In genomic region chr2:172269507-172270244, GRCh38 we compare ENCODE assay signal across 7 cellular contexts.
DNase-seq lines count a peak whose midpoint lies in the region; ATAC-seq, FAIRE-seq and TF ChIP-seq lines count a peak whose summit lies in the region.
"Not testable (repeated sequence)": the region's sequence is repeated elsewhere in the genome, so short reads cannot be mapped to it uniquely, and the experiment has no call there.

No MANE protein-coding gene starts in this region.

- not testable (repeated sequence) for TF ChIP-seq RAD21 in A549 (conservative IDR thresholded peaks at IDR 0.05 in 1 of 2, IDR thresholded peaks at IDR 0.05 in 1 of 2); H1 (IDR thresholded peaks at IDR 0.05 in 1 of 2, conservative IDR thresholded peaks at IDR 0.05 in 1 of 2; ENCODE audit: low read depth in 2 of 2, low read length in 2 of 2); HepG2 (CRISPR knock-in tag; IDR thresholded peaks at IDR 0.05)

- intact Hi-C loops in HepG2 (cut with micrococcal nuclease; ENCODE audit: unreplicated experiment): not testable (repeated sequence)

- H3K9ac ChIP-seq in Loucy (ENCODE audit: low read depth, low read length, poor library complexity, severe bottlenecking) (peak overlapping the region; percentile 7), HepG2 (ENCODE audit: insufficient read depth, low read depth, low read length) (peak overlapping the region; percentile 10; the same call in 1 of the 2 replicates)
- H3K9ac ChIP-seq in H1 (replicated peaks in 1 of 4; ENCODE audit: extremely low read depth in 1 of 4, low read depth in 3 of 4, low read length in 3 of 4); parathyroid adenoma: not testable (repeated sequence)

- not testable (repeated sequence) for H3K4me2 ChIP-seq in A549; Loucy (ENCODE audit: low read depth, low read length, poor library complexity, severe bottlenecking); parathyroid adenoma (ENCODE audit: low read length)
- H3K4me2 ChIP-seq in GM23338: peak overlapping the region; percentile 62; the same call in 1 of the 2 replicates
- H3K4me2 ChIP-seq in H1 (ENCODE audit: insufficient read depth in 1 of 2, low read depth in 2 of 2, low read length in 2 of 2): 0 out of 4 replicates have a peak overlapping the region, but pooled peaks of 1 of the 2 experiments have one; percentile 10
- peak overlapping the region; percentile 78 for H3K4me2 ChIP-seq in HepG2 (ENCODE audit: low read depth, low read length)

- not testable (repeated sequence) for H3K27me3 ChIP-seq in GM23338 (ENCODE audit: insufficient read depth); Loucy (ENCODE audit: insufficient read depth, low read length, poor library complexity, severe bottlenecking); H1 (replicated peaks in 1 of 4; ENCODE audit: control insufficient read depth in 3 of 4, extremely low read depth in 1 of 4, insufficient read depth in 3 of 4, low read length in 3 of 4); HepG2 (ENCODE audit: control insufficient read depth in 1 of 2, insufficient read depth in 2 of 2, low read length in 2 of 2); parathyroid adenoma (ENCODE audit: control insufficient read depth, insufficient read depth, low read length)

- not testable (repeated sequence) for H3K4ac ChIP-seq in H1 (replicated peaks; ENCODE audit: insufficient read length, low read depth, low read length)

- peaks cover 19% of the 10 kb centered on the region; the same call in 2 of the 3 replicates for H3K9me3 Mint-ChIP-seq in GM23338
- not testable (repeated sequence) for H3K9me3 Mint-ChIP-seq in activated CD8-positive, alpha-beta T cell treated with anti-CD3 and anti-CD28 coated beads, Interleukin-2, amount 10 ng/mL, durations not matched to agents 7 days and 5 days (ENCODE audit: insufficient read depth)

- H3K14ac ChIP-seq in H1 (ENCODE audit: insufficient read length): not testable (repeated sequence)

- H3K9me2 ChIP-seq in GM23338 (ENCODE audit: insufficient read depth); Loucy (replicated peaks; ENCODE audit: low read depth, low read length): not testable (repeated sequence)

- H2BK15ac ChIP-seq in H1 (ENCODE audit: low read length): not testable (repeated sequence)

- not testable (repeated sequence) for H2BK5ac ChIP-seq in H1 (ENCODE audit: low read depth, low read length)

- not testable (repeated sequence) for H4K8ac ChIP-seq in H1 (ENCODE audit: extremely low read depth, insufficient read depth, low read length)

- H3K4me3 Mint-ChIP-seq in GM23338; activated CD8-positive, alpha-beta T cell treated with anti-CD3 and anti-CD28 coated beads, Interleukin-2, amount 10 ng/mL, durations not matched to agents 7 days and 5 days: not testable (repeated sequence)

- H3K36me3 Mint-ChIP-seq in GM23338 (ENCODE audit: low read depth); activated CD8-positive, alpha-beta T cell treated with anti-CD3 and anti-CD28 coated beads, Interleukin-2, amount 10 ng/mL, durations not matched to agents 7 days and 5 days (ENCODE audit: low read depth): not testable (repeated sequence)

- H2BK120ac ChIP-seq in H1 (replicated peaks; ENCODE audit: low read depth, low read length): not testable (repeated sequence)

- not testable (repeated sequence) for H3K79me2 ChIP-seq in GM23338 (replicated peaks; ENCODE audit: insufficient read depth); Loucy (ENCODE audit: insufficient read depth, low read length); H1 (ENCODE audit: control insufficient read depth in 1 of 2, insufficient read depth in 2 of 2, low read length in 2 of 2); HepG2 (ENCODE audit: insufficient read depth, low read length); parathyroid adenoma

- not testable (repeated sequence) for H2AK5ac ChIP-seq in H1 (ENCODE audit: low read depth, low read length)

- H3K23me2 ChIP-seq in H1 (ENCODE audit: low read depth, low read length): not testable (repeated sequence)

- WGBS in A549 (ENCODE audit: missing lambda C conversion rate): 68% methylated on average over 7 of the region's 7 CpGs
- WGBS in H1 (ENCODE audit: extremely low coverage in 1 of 2, insufficient coverage in 1 of 2, insufficient read length in 1 of 2, insufficient replicate concordance in 2 of 2, low coverage in 1 of 2, low lambda C conversion rate in 2 of 2, missing lambda C conversion rate in 1 of 2), 2 experiments: 93% methylated on average over 7 of the region's 7 CpGs; no CpG with 5 or more reads in 1 of the 2 experiments
- 11% methylated on average over 7 of the region's 7 CpGs for WGBS in HepG2 (ENCODE audit: low lambda C conversion rate)

- not testable (repeated sequence) for H2BK20ac ChIP-seq in H1 (ENCODE audit: low read length)

- H3K27me3 Mint-ChIP-seq in GM23338 (ENCODE audit: insufficient read depth, low read depth, poor library complexity): not testable (repeated sequence)
- peaks cover 23% of the 10 kb centered on the region for H3K27me3 Mint-ChIP-seq in activated CD8-positive, alpha-beta T cell treated with anti-CD3 and anti-CD28 coated beads, Interleukin-2, amount 10 ng/mL, durations not matched to agents 7 days and 5 days (ENCODE audit: low read depth)

- H3K23ac ChIP-seq in H1 (ENCODE audit: insufficient read length): not testable (repeated sequence)

- not testable (repeated sequence) for H3K4me1 ChIP-seq in A549; H1 (replicated peaks in 1 of 4; ENCODE audit: control insufficient read depth in 3 of 4, insufficient read depth in 4 of 4, low read length in 3 of 4); parathyroid adenoma
- peaks cover 26% of the 10 kb centered on the region for H3K4me1 ChIP-seq in GM23338 (ENCODE audit: insufficient read depth)
- H3K4me1 ChIP-seq in Loucy (ENCODE audit: insufficient read depth, low read length, poor library complexity, severe bottlenecking): peaks cover 23% of the 10 kb centered on the region
- peaks cover 21% of the 10 kb centered on the region for H3K4me1 ChIP-seq in HepG2 (ENCODE audit: insufficient read depth, low read length)

- H2AFZ ChIP-seq in GM23338: peak overlapping the region; percentile 83
- peak overlapping the region; percentile 42; the same call in 1 of the 2 replicates for H2AFZ ChIP-seq in Loucy (ENCODE audit: low read length)
- H2AFZ ChIP-seq in H1 (ENCODE audit: low read length): 0 out of 2 replicates have a peak overlapping the region, but pooled peaks have one; percentile 48
- H2AFZ ChIP-seq in HepG2 (ENCODE audit: low read length): not testable (repeated sequence)
- H2AFZ ChIP-seq in parathyroid adenoma: peak overlapping the region; percentile 44

- BruUV-seq in HepG2 (replicated peaks; lab: Mats Ljungman, UMichigan): not testable (repeated sequence)

- not testable (repeated sequence) for H3K9me3 ChIP-seq in A549; Loucy (ENCODE audit: insufficient read depth, low read depth, low read length); H1 (ENCODE audit: insufficient read depth in 2 of 2, low read depth in 1 of 2, low read length in 1 of 2); HepG2 (ENCODE audit: low read length); parathyroid adenoma (ENCODE audit: control insufficient read depth, low read length)

- not testable (repeated sequence) for H3K36me3 ChIP-seq in GM23338 (ENCODE audit: insufficient read depth); Loucy (ENCODE audit: insufficient read depth, low read length); H1 (ENCODE audit: control insufficient read depth in 2 of 4, insufficient read depth in 4 of 4, low read length in 3 of 4); HepG2 (replicated peaks in 1 of 2; ENCODE audit: control insufficient read depth in 1 of 2, insufficient read depth in 2 of 2, low read length in 2 of 2); parathyroid adenoma (ENCODE audit: control insufficient read depth, insufficient read depth, low read length)

- not testable (repeated sequence) for H3K27ac Mint-ChIP-seq in GM23338
- H3K27ac Mint-ChIP-seq in activated CD8-positive, alpha-beta T cell treated with anti-CD3 and anti-CD28 coated beads, Interleukin-2, amount 10 ng/mL, durations not matched to agents 7 days and 5 days: peak overlapping the region; percentile 46

- not testable (repeated sequence) for H3K27ac ChIP-seq in A549; GM23338 (ENCODE audit: low read depth); H1 (ENCODE audit: low read depth, low read length); HepG2 (ENCODE audit: extremely low read length, insufficient read depth, low read length); parathyroid adenoma

- TF ChIP-seq CTCF in A549 (IDR thresholded peaks at IDR 0.05); GM23338 (conservative IDR thresholded peaks at IDR 0.05; ENCODE audit: low read depth in 2 of 2); Loucy (conservative IDR thresholded peaks at IDR 0.05; ENCODE audit: low read length); H1 (IDR thresholded peaks at IDR 0.05; ENCODE audit: control extremely low read depth in 1 of 3, insufficient read depth in 1 of 3, low read depth in 1 of 3, low read length in 3 of 3); parathyroid adenoma (IDR thresholded peaks at IDR 0.05): not testable (repeated sequence)
- peak; percentile 28; the same call in 1 of the 2 replicates for TF ChIP-seq CTCF in HepG2 (CRISPR knock-in tag; IDR thresholded peaks at IDR 0.05)

- FAIRE-seq in A549 (lab: Jason Lieb, UNC); H1 (lab: Jason Lieb, UNC): not testable (repeated sequence)
- FAIRE-seq in HepG2 (lab: Jason Lieb, UNC): peak; percentile 70

- not testable (repeated sequence) for ATAC-seq in A549; GM23338; activated CD8-positive, alpha-beta T cell treated with anti-CD3 and anti-CD28 coated beads, Interleukin-2, amount 10 ng/mL, durations not matched to agents 7 days and 5 days
- peak; percentile 67 for ATAC-seq in HepG2

- H3K4me3 ChIP-seq in A549; GM23338; Loucy (ENCODE audit: low read length, poor library complexity, severe bottlenecking); H1 (ENCODE audit: extremely low read depth in 1 of 4, insufficient read depth in 2 of 4, low read depth in 3 of 4, low read length in 4 of 4); parathyroid adenoma (ENCODE audit: low read depth, low read length): not testable (repeated sequence)
- H3K4me3 ChIP-seq in HepG2 (replicated peaks in 1 of 3; ENCODE audit: insufficient read depth in 1 of 3, low read depth in 2 of 3, low read length in 3 of 3): peak overlapping the region in 1 of 3 experiments; percentile 48; a peak in 1 of 6 replicates

- not testable (repeated sequence) for H4K91ac ChIP-seq in H1 (replicated peaks; ENCODE audit: insufficient read length, low read length)

- H4K5ac ChIP-seq in H1 (ENCODE audit: insufficient read length, low read depth, low read length): not testable (repeated sequence)

- not testable (repeated sequence) for H3K18ac ChIP-seq in H1 (ENCODE audit: extremely low read depth, low read length)

- H3K56ac ChIP-seq in H1 (replicated peaks; ENCODE audit: insufficient read length, low read depth, low read length): not testable (repeated sequence)

- TF ChIP-seq POLR2A in A549 (IDR thresholded peaks at IDR 0.05; ENCODE audit: low read length); H1 (IDR thresholded peaks at IDR 0.05; ENCODE audit: control extremely low read depth in 1 of 2, low read depth in 2 of 2, low read length in 2 of 2); HepG2 (IDR thresholded peaks at IDR 0.05; ENCODE audit: insufficient read depth in 1 of 2, low read depth in 2 of 2, low read length in 2 of 2): not testable (repeated sequence)

- in situ Hi-C loops in HepG2 (cut with HindIII; ENCODE audit: extremely low pct_ligation_motif_present, low pct_unique_long_range_greater_than_20kb): not testable (repeated sequence)

- not testable (repeated sequence) for H3F3A ChIP-seq in GM23338 (replicated peaks; ENCODE audit: low read depth); Loucy (ENCODE audit: low read depth)

- TF ChIP-seq EP300 in A549 (IDR thresholded peaks at IDR 0.05); H1 (IDR thresholded peaks at IDR 0.05; ENCODE audit: borderline replicate concordance in 1 of 2, low read depth in 2 of 2, low read length in 2 of 2); HepG2 (IDR thresholded peaks at IDR 0.05; ENCODE audit: low read depth in 2 of 2, low read length in 2 of 2); HepG2 (CRISPR knock-in tag; IDR thresholded peaks at IDR 0.05; ENCODE audit: borderline replicate concordance): not testable (repeated sequence)

- CTCF ChIA-PET in A549 (lab: Yijun Ruan, JAX) (interaction anchor here (0.9 to 1.7 kb wide), 3 partner anchors 12 to 15 kb away, joined by 3 to 6 read pairs (median 4); no protein-coding TSS in a partner anchor), H1 (lab: Charles Lee; ENCODE audit: partially characterized antibody) (interaction anchor here (0.9 to 2.4 kb wide), 4 partner anchors 9 to 192 kb away, joined by 3 to 6 read pairs (median 4); no protein-coding TSS in a partner anchor)
- CTCF ChIA-PET in activated CD8-positive, alpha-beta T cell treated with anti-CD3 and anti-CD28 coated beads, Interleukin-2, amount 10 ng/mL, durations not matched to agents 7 days and 5 days (lab: Charles Lee): interaction anchor here (1.0 kb wide), 1 partner anchor 193 kb away, joined by 3 read pairs; no protein-coding TSS in a partner anchor
- CTCF ChIA-PET in HepG2 (lab: Yijun Ruan, JAX; ENCODE audit: low intra/inter-chr PET ratio, low total read pairs): not testable (repeated sequence)

- not testable (repeated sequence) for DNase-seq in A549 (ENCODE audit: low read depth in 1 of 2, low spot score in 1 of 2); GM23338 (ENCODE audit: low spot score); activated CD8-positive, alpha-beta T cell treated with anti-CD3 and anti-CD28 coated beads, Interleukin-2, amount 10 ng/mL, durations not matched to agents 7 days and 5 days; H1 (ENCODE audit: low read depth in 1 of 2, low spot score in 2 of 2); HepG2 (ENCODE audit: low spot score)

- H3K79me1 ChIP-seq in H1 (ENCODE audit: low read depth, low read length): not testable (repeated sequence)

- POLR2A ChIA-PET in A549 (lab: Yijun Ruan, JAX); activated CD8-positive, alpha-beta T cell treated with anti-CD3 and anti-CD28 coated beads, Interleukin-2, amount 10 ng/mL, durations not matched to agents 7 days and 5 days (lab: Charles Lee); H1 (lab: Charles Lee; ENCODE audit: partially characterized antibody): not testable (repeated sequence)
- POLR2A ChIA-PET in HepG2 (lab: Yijun Ruan, JAX): interaction anchor here (0.6 to 1.6 kb wide), 2 partner anchors 16 to 158 kb away, joined by 3 to 6 read pairs; partner anchors contain the start of gene ITGA6

- 0 out of 2 replicates have a peak overlapping the region, but pooled peaks have one; percentile 22 for H2BK12ac ChIP-seq in H1 (ENCODE audit: low read depth, low read length)

- peaks cover 19% of the 10 kb centered on the region for H3K4me1 Mint-ChIP-seq in GM23338
- H3K4me1 Mint-ChIP-seq in activated CD8-positive, alpha-beta T cell treated with anti-CD3 and anti-CD28 coated beads, Interleukin-2, amount 10 ng/mL, durations not matched to agents 7 days and 5 days (ENCODE audit: low read depth): peaks cover 24% of the 10 kb centered on the region

- H4K20me1 ChIP-seq in GM23338 (replicated peaks; ENCODE audit: insufficient read depth); Loucy (ENCODE audit: insufficient read depth, low read length, poor library complexity, severe bottlenecking); H1 (replicated peaks in 1 of 2; ENCODE audit: control insufficient read depth in 1 of 2, insufficient read depth in 2 of 2, low read length in 2 of 2); HepG2 (ENCODE audit: insufficient read depth, low read length): not testable (repeated sequence)
